ENCODE assay signal across 12 cellular contexts in genomic region chr17:41549596-41550039, GRCh38. TPM values are rescaled to one million over a fixed set of nuclear protein-coding genes. Genes with fewer than 3 reads are reported as not detected.
DNase-seq lines count a peak whose midpoint lies in the region; ATAC-seq, FAIRE-seq and TF ChIP-seq lines count a peak whose summit lies in the region.
"Had no signal": no experiment of that assay in that cellular context is flagged by ENCODE, and none has a peak within 500 bp of the region (broad histone marks: within the 10 kb centered on the region; RNA-seq: fewer than 3 reads in every experiment).

No MANE protein-coding gene starts in this region.

- no peak for FAIRE-seq in HepG2 (lab: Jason Lieb, UNC)

- H3K27me3 ChIP-seq in HepG2 (ENCODE audit: control insufficient read depth in 1 of 2, insufficient read depth in 2 of 2, low read length in 2 of 2) (peaks cover 4 to 28% of the 10 kb centered on the region in 2 experiments; a peak in 4 of 5 replicates), right lobe of liver (peaks cover 0 to 8% of the 10 kb centered on the region in 2 donors), colonic mucosa (no peaks in the 10 kb centered on the region), mucosa of stomach (ENCODE audit: control insufficient read depth, insufficient read depth, low read length) (no peaks in the 10 kb centered on the region), SJCRH30 (no peaks in the 10 kb centered on the region)

- peak overlapping the region; percentile 93 for H3K4me2 ChIP-seq in HepG2 (ENCODE audit: low read depth, low read length)

- H3K9me3 ChIP-seq in HepG2 (ENCODE audit: low read length) (no peaks in the 10 kb centered on the region), right lobe of liver (no peaks in the 10 kb centered on the region), colonic mucosa (no peaks in the 10 kb centered on the region), mucosa of stomach (ENCODE audit: control insufficient read depth, low read length) (no peaks in the 10 kb centered on the region), SJCRH30 (replicated peaks) (no peaks in the 10 kb centered on the region; the same call in 1 of the 2 replicates)

- no peaks in the 10 kb centered on the region for H4K20me1 ChIP-seq in HepG2 (ENCODE audit: insufficient read depth, low read length)

- H3K36me3 ChIP-seq in HepG2 (replicated peaks in 1 of 2; ENCODE audit: control insufficient read depth in 1 of 2, insufficient read depth in 2 of 2, low read length in 2 of 2) (no peaks in the 10 kb centered on the region), right lobe of liver (no peaks in the 10 kb centered on the region), colonic mucosa (no peaks in the 10 kb centered on the region), mucosa of stomach (ENCODE audit: control insufficient read depth, insufficient read depth, low read length) (no peaks in the 10 kb centered on the region), SJCRH30 (no peaks in the 10 kb centered on the region)

- H3K27ac ChIP-seq in HepG2 (ENCODE audit: extremely low read length, insufficient read depth, low read length) (no peak overlapping the region), right lobe of liver (no peak overlapping the region), colonic mucosa (peak overlapping the region; percentile 87), SJCRH30 (no peak overlapping the region)

- no peak for TF ChIP-seq POLR2A in HepG2 (IDR thresholded peaks at IDR 0.05; ENCODE audit: insufficient read depth in 1 of 2, low read depth in 2 of 2, low read length in 2 of 2)
- TF ChIP-seq POLR2A in right lobe of liver (IDR thresholded peaks at IDR 0.05): no peak

- no peaks in the 10 kb centered on the region for H3K79me2 ChIP-seq in HepG2 (ENCODE audit: insufficient read depth, low read length)

- intact Hi-C loops in HepG2 (cut with micrococcal nuclease; ENCODE audit: unreplicated experiment) (loop anchor here (1.0 kb wide), 2 partner anchors 99 to 113 kb away; no protein-coding TSS in a partner anchor), right lobe of liver (cut with DNase I) (loop anchor here (10.0 kb wide), 1 partner anchor 105 kb away; no protein-coding TSS in a partner anchor), colonic mucosa (cut with DNase I) (loop anchor here (2.0 to 5.0 kb wide), 4 partner anchors 62 to 641 kb away; partner anchors contain the start of gene KRT36)

- POLR2A ChIA-PET in HepG2 (lab: Yijun Ruan, JAX): interaction anchor here (0.7 to 3.3 kb wide), 7 partner anchors 10 to 139 kb away, joined by 3 to 26 read pairs (median 4); partner anchors contain the start of genes EIF1 and KRT19

- H3K9ac ChIP-seq in HepG2 (ENCODE audit: insufficient read depth, low read depth, low read length) (no peak overlapping the region), colonic mucosa (ENCODE audit: low read depth in 2 of 2, low read length in 2 of 2) (peak overlapping the region in 1 of 2 donors; percentile 83), mucosa of stomach (ENCODE audit: low read length) (peak overlapping the region; percentile 76)

- DNase-seq in HepG2 (ENCODE audit: low spot score) (no peak), right lobe of liver (no peak), colonic mucosa (peak; percentile 78), hepatic stellate cell (ENCODE audit: low spot score) (no peak), SW480 (ENCODE audit: low spot score) (no peak), SJCRH30 (no peak), NCI-H1105 treated with DMSO at 0.1 percent for 48 hours (lab: John Stamatoyannopoulos, UW) (no peak)

- no peak for TF ChIP-seq RAD21 in HepG2 (CRISPR knock-in tag; IDR thresholded peaks at IDR 0.05)

- in situ Hi-C loops in HepG2 (cut with HindIII; ENCODE audit: extremely low pct_ligation_motif_present, low pct_unique_long_range_greater_than_20kb): loop anchor here (5.0 kb wide), 2 partner anchors 62 to 113 kb away; partner anchors contain the start of gene KRT36

- TF ChIP-seq EP300 in HepG2 (IDR thresholded peaks at IDR 0.05; ENCODE audit: low read depth in 2 of 2, low read length in 2 of 2): no peak
- TF ChIP-seq EP300 in HepG2 (CRISPR knock-in tag; IDR thresholded peaks at IDR 0.05; ENCODE audit: borderline replicate concordance): no peak

- ATAC-seq in HepG2: peak; percentile 14; the same call in 2 of the 3 replicates
- no peak for ATAC-seq in right lobe of liver

- no TSS peak for BruUV-seq in HepG2 (replicated peaks; lab: Mats Ljungman, UMichigan)

- 27% methylated on average over 8 of the region's 8 CpGs for WGBS in HepG2 (ENCODE audit: low lambda C conversion rate)
- WGBS in right lobe of liver (ENCODE audit: insufficient coverage, low coverage, low lambda C conversion rate, missing lambda C conversion rate): 53% methylated on average over 6 of the region's 8 CpGs

- H2AFZ ChIP-seq in HepG2 (ENCODE audit: low read length): peak overlapping the region; percentile 0

- CTCF ChIA-PET in HepG2 (lab: Yijun Ruan, JAX; ENCODE audit: low intra/inter-chr PET ratio, low total read pairs): interaction anchor here (0.7 to 6.3 kb wide), 13 partner anchors 15 to 746 kb away, joined by 3 to 84 read pairs (median 11); partner anchors contain the start of gene KRT19

- peaks cover 42% of the 10 kb centered on the region for H3K4me1 ChIP-seq in HepG2 (ENCODE audit: insufficient read depth, low read length)
- H3K4me1 ChIP-seq in right lobe of liver: peaks cover 0 to 7% (median 2%) of the 10 kb centered on the region in 4 donors
- H3K4me1 ChIP-seq in colonic mucosa: peaks cover 18% of the 10 kb centered on the region
- H3K4me1 ChIP-seq in mucosa of stomach (ENCODE audit: control insufficient read depth, insufficient read depth, low read length): peaks cover 35% of the 10 kb centered on the region
- peaks cover 8% of the 10 kb centered on the region; the same call in 1 of the 2 replicates for H3K4me1 ChIP-seq in SJCRH30

- TF ChIP-seq CTCF in HepG2 (CRISPR knock-in tag; IDR thresholded peaks at IDR 0.05) (no peak), right lobe of liver (IDR thresholded peaks at IDR 0.05) (no peak), colonic mucosa (IDR thresholded peaks at IDR 0.05) (no peak)

- peak overlapping the region in 1 of 3 experiments; percentile 67; a peak in 1 of 6 replicates for H3K4me3 ChIP-seq in HepG2 (replicated peaks in 1 of 3; ENCODE audit: insufficient read depth in 1 of 3, low read depth in 2 of 3, low read length in 3 of 3)
- no peak overlapping the region for H3K4me3 ChIP-seq in right lobe of liver
- no peak overlapping the region for H3K4me3 ChIP-seq in colonic mucosa
- no peak overlapping the region for H3K4me3 ChIP-seq in mucosa of stomach (ENCODE audit: low read length)
- H3K4me3 ChIP-seq in SJCRH30: no peak overlapping the region

RNA-seq across cellular contexts. Expression of gene KRT19, which starts 21.5 kb away (rescaled TPM):
- total RNA-seq in HepG2 (2016; rRNA removed; fragmentation: Illumina TruSeq; extraction: Trizol) (114 and 131 TPM in 2 replicates), right lobe of liver (1 to 10 TPM in 5 of 6 experiments, under 1 TPM in 1; 0.87 to 4.3 (median 2.5) TPM), colonic mucosa (1,000 to 10,000 TPM; 2,159 to 2,203 TPM)
- total RNA-seq in HepG2 (2016; cell fraction: cytosol; rRNA removed; fragmentation: Illumina TruSeq; extraction: Trizol; ENCODE audit: low read depth): 56.4 and 59.6 TPM in 2 replicates
- total RNA-seq in HepG2 (2016; cell fraction: insoluble cytoplasmic fraction; rRNA removed; fragmentation: Illumina TruSeq; extraction: Trizol): 112 and 133 TPM in 2 replicates
- 51.6 and 55.7 TPM in 2 replicates for total RNA-seq in HepG2 (2016; cell fraction: membrane; rRNA removed; fragmentation: Illumina TruSeq; extraction: Trizol)
- 57.9 and 58.1 TPM in 2 replicates for total RNA-seq in HepG2 (2016; cell fraction: nucleus; rRNA removed; fragmentation: Illumina TruSeq; extraction: Trizol)
- 142 and 154 TPM in 2 replicates for polyA plus RNA-seq in HepG2 (2011; rRNA removed)
- 133 and 195 TPM in 2 replicates for polyA plus RNA-seq in HepG2 (2011; cell fraction: cytosol; rRNA removed)
- 87.0 and 93.3 TPM in 2 replicates for polyA plus RNA-seq in HepG2 (2011; cell fraction: nucleus; rRNA removed)
- polyA plus RNA-seq in HepG2 (2012): 47.9 and 55.2 TPM in 2 replicates
- 48.0 and 50.3 TPM in 2 replicates for polyA plus RNA-seq in HepG2 (2016; cell fraction: cytosol; fragmentation: Illumina TruSeq; extraction: Trizol; ENCODE audit: low read depth)
- 100 and 108 TPM in 2 replicates for polyA plus RNA-seq in HepG2 (2016; cell fraction: insoluble cytoplasmic fraction; fragmentation: Illumina TruSeq; extraction: Trizol; ENCODE audit: low read depth)
- 41.2 and 41.6 TPM in 2 replicates for polyA plus RNA-seq in HepG2 (2016; cell fraction: membrane; fragmentation: Illumina TruSeq; extraction: Trizol; ENCODE audit: low read depth)
- polyA plus RNA-seq in HepG2 (2016; cell fraction: nucleus; fragmentation: Illumina TruSeq; extraction: Trizol; ENCODE audit: insufficient read depth, low read depth): 79.3 and 85.0 TPM in 2 replicates
- 163 and 173 TPM in 2 replicates for polyA minus RNA-seq in HepG2 (2011; rRNA and poly(A)+ RNA removed; ENCODE audit: low replicate concordance)
- polyA minus RNA-seq in HepG2 (2011; cell fraction: cytosol; rRNA and poly(A)+ RNA removed): 82.1 and 108 TPM in 2 replicates
- 23.6 and 27.8 TPM in 2 replicates for polyA minus RNA-seq in HepG2 (2011; cell fraction: nucleus; rRNA and poly(A)+ RNA removed)
- 0.25 TPM in 1 of 2 replicates, not detected in the other for total RNA-seq in SJCRH30 (2014; rRNA removed; shearing (Covaris generic))
- total RNA-seq: activated CD4-positive, alpha-beta T cell treated with anti-CD3 and anti-CD28 coated beads for 36 hours had no signal

RNA-seq across cellular contexts. Expression of gene KRT9, which starts 22.2 kb away (rescaled TPM):
- total RNA-seq in HepG2 (2016; rRNA removed; fragmentation: Illumina TruSeq; extraction: Trizol) (not detected in 2 replicates), right lobe of liver (not detected), colonic mucosa (not detected)
- total RNA-seq in HepG2 (2016; cell fraction: cytosol; rRNA removed; fragmentation: Illumina TruSeq; extraction: Trizol; ENCODE audit: low read depth): not detected in 2 replicates
- not detected in 2 replicates for total RNA-seq in HepG2 (2016; cell fraction: insoluble cytoplasmic fraction; rRNA removed; fragmentation: Illumina TruSeq; extraction: Trizol)
- not detected in 2 replicates for total RNA-seq in HepG2 (2016; cell fraction: membrane; rRNA removed; fragmentation: Illumina TruSeq; extraction: Trizol)
- not detected in 2 replicates for total RNA-seq in HepG2 (2016; cell fraction: nucleus; rRNA removed; fragmentation: Illumina TruSeq; extraction: Trizol)
- polyA plus RNA-seq in HepG2 (2011; rRNA removed): not detected in 2 replicates
- not detected in 2 replicates for polyA plus RNA-seq in HepG2 (2011; cell fraction: cytosol; rRNA removed)
- polyA plus RNA-seq in HepG2 (2011; cell fraction: nucleus; rRNA removed): not detected in 2 replicates
- polyA plus RNA-seq in HepG2 (2012): not detected in 2 replicates
- polyA plus RNA-seq in HepG2 (2016; cell fraction: cytosol; fragmentation: Illumina TruSeq; extraction: Trizol; ENCODE audit: low read depth): not detected in 2 replicates
- polyA plus RNA-seq in HepG2 (2016; cell fraction: insoluble cytoplasmic fraction; fragmentation: Illumina TruSeq; extraction: Trizol; ENCODE audit: low read depth): not detected in 2 replicates
- polyA plus RNA-seq in HepG2 (2016; cell fraction: membrane; fragmentation: Illumina TruSeq; extraction: Trizol; ENCODE audit: low read depth): not detected in 2 replicates
- polyA plus RNA-seq in HepG2 (2016; cell fraction: nucleus; fragmentation: Illumina TruSeq; extraction: Trizol; ENCODE audit: insufficient read depth, low read depth): not detected in 2 replicates
- polyA minus RNA-seq in HepG2 (2011; rRNA and poly(A)+ RNA removed; ENCODE audit: low replicate concordance): 0.19 TPM in 1 of 2 replicates, not detected in the other
- not detected in 2 replicates for polyA minus RNA-seq in HepG2 (2011; cell fraction: cytosol; rRNA and poly(A)+ RNA removed)
- polyA minus RNA-seq in HepG2 (2011; cell fraction: nucleus; rRNA and poly(A)+ RNA removed): not detected in 2 replicates
- total RNA-seq in SJCRH30 (2014; rRNA removed; shearing (Covaris generic)): not detected in 2 replicates
- total RNA-seq: A673; activated CD4-positive, alpha-beta T cell treated with anti-CD3 and anti-CD28 coated beads for 36 hours; dermis blood vessel endothelial cell; Right ventricle myocardium superior had no signal

RNA-seq across cellular contexts. Expression of gene KRT15, which starts 30.9 kb away (rescaled TPM):
- 0.46 and 0.94 TPM in 2 replicates for total RNA-seq in HepG2 (2016; rRNA removed; fragmentation: Illumina TruSeq; extraction: Trizol)
- total RNA-seq in HepG2 (2016; cell fraction: cytosol; rRNA removed; fragmentation: Illumina TruSeq; extraction: Trizol; ENCODE audit: low read depth): 0.26 and 0.30 TPM in 2 replicates
- 0.52 and 0.62 TPM in 2 replicates for total RNA-seq in HepG2 (2016; cell fraction: insoluble cytoplasmic fraction; rRNA removed; fragmentation: Illumina TruSeq; extraction: Trizol)
- total RNA-seq in HepG2 (2016; cell fraction: membrane; rRNA removed; fragmentation: Illumina TruSeq; extraction: Trizol): 0.53 and 0.59 TPM in 2 replicates
- 0.63 and 1.2 TPM in 2 replicates for total RNA-seq in HepG2 (2016; cell fraction: nucleus; rRNA removed; fragmentation: Illumina TruSeq; extraction: Trizol)
- polyA plus RNA-seq in HepG2 (2011; rRNA removed): 0.63 and 1.2 TPM in 2 replicates
- polyA plus RNA-seq in HepG2 (2011; cell fraction: cytosol; rRNA removed): 0.85 and 0.87 TPM in 2 replicates
- 1.6 and 2.2 TPM in 2 replicates for polyA plus RNA-seq in HepG2 (2011; cell fraction: nucleus; rRNA removed)
- polyA plus RNA-seq in HepG2 (2012): 0.27 and 0.33 TPM in 2 replicates
- 0.18 and 0.42 TPM in 2 replicates for polyA plus RNA-seq in HepG2 (2016; cell fraction: cytosol; fragmentation: Illumina TruSeq; extraction: Trizol; ENCODE audit: low read depth)
- polyA plus RNA-seq in HepG2 (2016; cell fraction: insoluble cytoplasmic fraction; fragmentation: Illumina TruSeq; extraction: Trizol; ENCODE audit: low read depth): 0.56 and 0.61 TPM in 2 replicates
- polyA plus RNA-seq in HepG2 (2016; cell fraction: membrane; fragmentation: Illumina TruSeq; extraction: Trizol; ENCODE audit: low read depth): 0.31 and 0.50 TPM in 2 replicates
- polyA plus RNA-seq in HepG2 (2016; cell fraction: nucleus; fragmentation: Illumina TruSeq; extraction: Trizol; ENCODE audit: insufficient read depth, low read depth): 1.0 TPM in 2 replicates
- 0.28 and 4.2 TPM in 2 replicates for polyA minus RNA-seq in HepG2 (2011; rRNA and poly(A)+ RNA removed; ENCODE audit: low replicate concordance)
- polyA minus RNA-seq in HepG2 (2011; cell fraction: cytosol; rRNA and poly(A)+ RNA removed): 1.1 TPM in 1 of 2 replicates, not detected in the other
- 0.39 and 0.62 TPM in 2 replicates for polyA minus RNA-seq in HepG2 (2011; cell fraction: nucleus; rRNA and poly(A)+ RNA removed)
- total RNA-seq in right lobe of liver: not detected
- 10 to 100 TPM in 1 of 2 donors, 1 to 10 TPM in 1; 5.8 to 20.0 TPM for total RNA-seq in colonic mucosa
- 0.08 TPM in 1 of 2 replicates, not detected in the other for total RNA-seq in SJCRH30 (2014; rRNA removed; shearing (Covaris generic))
- total RNA-seq: A673; activated CD4-positive, alpha-beta T cell treated with anti-CD3 and anti-CD28 coated beads for 36 hours; Right ventricle myocardium superior had no signal

RNA-seq across cellular contexts. Expression of gene KRT14, which starts 37.1 kb away (rescaled TPM):
- total RNA-seq in HepG2 (2016; rRNA removed; fragmentation: Illumina TruSeq; extraction: Trizol) (not detected in 2 replicates), right lobe of liver (under 1 TPM in 1 of 6 experiments, not detected in 5; 0.24 TPM), colonic mucosa (not detected)
- not detected in 2 replicates for total RNA-seq in HepG2 (2016; cell fraction: cytosol; rRNA removed; fragmentation: Illumina TruSeq; extraction: Trizol; ENCODE audit: low read depth)
- total RNA-seq in HepG2 (2016; cell fraction: insoluble cytoplasmic fraction; rRNA removed; fragmentation: Illumina TruSeq; extraction: Trizol): not detected in 2 replicates
- total RNA-seq in HepG2 (2016; cell fraction: membrane; rRNA removed; fragmentation: Illumina TruSeq; extraction: Trizol): not detected in 2 replicates
- not detected in 2 replicates for total RNA-seq in HepG2 (2016; cell fraction: nucleus; rRNA removed; fragmentation: Illumina TruSeq; extraction: Trizol)
- 0.09 and 0.37 TPM in 2 replicates for polyA plus RNA-seq in HepG2 (2011; rRNA removed)
- 0.03 and 0.04 TPM in 2 replicates for polyA plus RNA-seq in HepG2 (2011; cell fraction: cytosol; rRNA removed)
- not detected in 2 replicates for polyA plus RNA-seq in HepG2 (2011; cell fraction: nucleus; rRNA removed)
- not detected in 2 replicates for polyA plus RNA-seq in HepG2 (2012)
- not detected in 2 replicates for polyA plus RNA-seq in HepG2 (2016; cell fraction: cytosol; fragmentation: Illumina TruSeq; extraction: Trizol; ENCODE audit: low read depth)
- not detected in 2 replicates for polyA plus RNA-seq in HepG2 (2016; cell fraction: insoluble cytoplasmic fraction; fragmentation: Illumina TruSeq; extraction: Trizol; ENCODE audit: low read depth)
- not detected in 2 replicates for polyA plus RNA-seq in HepG2 (2016; cell fraction: membrane; fragmentation: Illumina TruSeq; extraction: Trizol; ENCODE audit: low read depth)
- not detected in 2 replicates for polyA plus RNA-seq in HepG2 (2016; cell fraction: nucleus; fragmentation: Illumina TruSeq; extraction: Trizol; ENCODE audit: insufficient read depth, low read depth)
- 9.6 TPM in 1 of 2 replicates, not detected in the other for polyA minus RNA-seq in HepG2 (2011; rRNA and poly(A)+ RNA removed; ENCODE audit: low replicate concordance)
- polyA minus RNA-seq in HepG2 (2011; cell fraction: cytosol; rRNA and poly(A)+ RNA removed): not detected in 2 replicates
- not detected in 2 replicates for polyA minus RNA-seq in HepG2 (2011; cell fraction: nucleus; rRNA and poly(A)+ RNA removed)
- total RNA-seq in SJCRH30 (2014; rRNA removed; shearing (Covaris generic)): not detected in 2 replicates
- total RNA-seq: A673; activated CD4-positive, alpha-beta T cell treated with anti-CD3 and anti-CD28 coated beads for 36 hours; Right ventricle myocardium superior had no signal

RNA-seq across cellular contexts. Expression of gene KRT13, which starts 44.2 kb away (rescaled TPM):
- total RNA-seq in HepG2 (2016; rRNA removed; fragmentation: Illumina TruSeq; extraction: Trizol) (not detected in 2 replicates), right lobe of liver (1 to 10 TPM in 1 of 6 experiments, not detected in 5; 1.6 TPM), colonic mucosa (under 1 TPM in 1 of 2 donors, not detected in 1; 0.25 TPM)
- total RNA-seq in HepG2 (2016; cell fraction: cytosol; rRNA removed; fragmentation: Illumina TruSeq; extraction: Trizol; ENCODE audit: low read depth): not detected in 2 replicates
- total RNA-seq in HepG2 (2016; cell fraction: insoluble cytoplasmic fraction; rRNA removed; fragmentation: Illumina TruSeq; extraction: Trizol): not detected in 2 replicates
- total RNA-seq in HepG2 (2016; cell fraction: membrane; rRNA removed; fragmentation: Illumina TruSeq; extraction: Trizol): not detected in 2 replicates
- not detected in 2 replicates for total RNA-seq in HepG2 (2016; cell fraction: nucleus; rRNA removed; fragmentation: Illumina TruSeq; extraction: Trizol)
- polyA plus RNA-seq in HepG2 (2011; rRNA removed): 0.30 TPM in 1 of 2 replicates, not detected in the other
- polyA plus RNA-seq in HepG2 (2011; cell fraction: cytosol; rRNA removed): 0.05 TPM in 1 of 2 replicates, not detected in the other
- polyA plus RNA-seq in HepG2 (2011; cell fraction: nucleus; rRNA removed): 0.09 TPM in 1 of 2 replicates, not detected in the other
- polyA plus RNA-seq in HepG2 (2012): not detected in 2 replicates
- polyA plus RNA-seq in HepG2 (2016; cell fraction: cytosol; fragmentation: Illumina TruSeq; extraction: Trizol; ENCODE audit: low read depth): not detected in 2 replicates
- not detected in 2 replicates for polyA plus RNA-seq in HepG2 (2016; cell fraction: insoluble cytoplasmic fraction; fragmentation: Illumina TruSeq; extraction: Trizol; ENCODE audit: low read depth)
- polyA plus RNA-seq in HepG2 (2016; cell fraction: membrane; fragmentation: Illumina TruSeq; extraction: Trizol; ENCODE audit: low read depth): not detected in 2 replicates
- not detected in 2 replicates for polyA plus RNA-seq in HepG2 (2016; cell fraction: nucleus; fragmentation: Illumina TruSeq; extraction: Trizol; ENCODE audit: insufficient read depth, low read depth)
- 0.70 TPM in 1 of 2 replicates, not detected in the other for polyA minus RNA-seq in HepG2 (2011; rRNA and poly(A)+ RNA removed; ENCODE audit: low replicate concordance)
- not detected in 2 replicates for polyA minus RNA-seq in HepG2 (2011; cell fraction: cytosol; rRNA and poly(A)+ RNA removed)
- polyA minus RNA-seq in HepG2 (2011; cell fraction: nucleus; rRNA and poly(A)+ RNA removed): not detected in 2 replicates
- 0.30 TPM in 1 of 2 replicates, not detected in the other for total RNA-seq in SJCRH30 (2014; rRNA removed; shearing (Covaris generic))
- total RNA-seq: A673; activated CD4-positive, alpha-beta T cell treated with anti-CD3 and anti-CD28 coated beads for 36 hours; dermis blood vessel endothelial cell; Right ventricle myocardium superior had no signal

Comparison
In these comparisons a context has a peak if more than half of its experiments do, and no peak if none do; other contexts are left out.
1. RNA of gene KRT19, which starts 21.5 kb away (total RNA-seq): 2,159 to 2,203 TPM in colonic mucosa and 51.6 to 133 TPM in HepG2; 0.87 to 4.3 TPM in right lobe of liver and 0.25 TPM in SJCRH30; every median in the first group is over 10 times any median in the second.